In genomic region chr14:33406766-33407165, GRCh38 we compare ENCODE assay signal across 28 cellular contexts.
DNase-seq lines count a peak whose midpoint lies in the region; TF ChIP-seq lines count a peak whose summit lies in the region.
"Had no signal": no experiment of that assay in that cellular context is flagged by ENCODE, and none has a peak within 500 bp of the region (broad histone marks: within the 10 kb centered on the region; RNA-seq: fewer than 3 reads in every experiment).

No MANE protein-coding gene starts in this region.

- H2BK15ac ChIP-seq in H9 (ENCODE audit: low read depth, low read length), result no peak overlapping the region

- H3K4me1 ChIP-seq in H9 (ENCODE audit: insufficient read depth, low read length) (no peaks in the 10 kb centered on the region), vagina (no peaks in the 10 kb centered on the region)
- H3K4me1 ChIP-seq: A549 had no signal

- H2BK5ac ChIP-seq in H9 (ENCODE audit: insufficient read length, low read length), result no peak overlapping the region

- peaks cover 41% of the 10 kb centered on the region for H3K9me3 ChIP-seq in H9 (ENCODE audit: control insufficient read depth, low read depth, low read length)
- H3K9me3 ChIP-seq in vagina, result no peaks in the 10 kb centered on the region
- H3K9me3 ChIP-seq: A549 had no signal

- no peak overlapping the region for H4K91ac ChIP-seq in H9 (ENCODE audit: insufficient read length, low read depth, low read length)

- H3K23me2 ChIP-seq in H9 (ENCODE audit: insufficient read length, low read depth, low read length, poor library complexity, severe bottlenecking), result no peaks in the 10 kb centered on the region

- no CpG with 5 or more reads among the region's 2 CpGs for WGBS in H9 (ENCODE audit: extremely low coverage, insufficient read length, low lambda C conversion rate)

- no peak overlapping the region for H3K9ac ChIP-seq in H9 (ENCODE audit: extremely low read depth, insufficient read length, low read length)

- H3K14ac ChIP-seq in H9 (ENCODE audit: insufficient read depth, low read length), result no peak overlapping the region

- H4K5ac ChIP-seq in H9 (ENCODE audit: insufficient read length, low read depth, low read length), result no peak overlapping the region

- no peak overlapping the region for H3K18ac ChIP-seq in H9 (ENCODE audit: insufficient read length, low read depth, low read length)

- no peaks in the 10 kb centered on the region for H3K4me1 Mint-ChIP-seq in H9
- H3K4me1 Mint-ChIP-seq: CD4-positive, alpha-beta memory T cell; T-cell had no signal

- no peak for TF ChIP-seq POLR2A in vagina (IDR thresholded peaks at IDR 0.05)

- H3K27ac Mint-ChIP-seq in H9, result no peak overlapping the region
- H3K27ac Mint-ChIP-seq: CD4-positive, alpha-beta memory T cell; HFFc6; T-cell had no signal

- no peaks in the 10 kb centered on the region for H3K36me3 ChIP-seq in vagina

- no peak overlapping the region for H2AFZ ChIP-seq in H9 (ENCODE audit: low read length)

- intact Hi-C loops in vagina (cut with DNase I), result no loop called here

- H3K36me3 Mint-ChIP-seq in H9 (ENCODE audit: insufficient read depth in 1 of 3, low read depth in 3 of 3), result peaks cover 25 to 38% (median 26%) of the 10 kb centered on the region in 3 experiments
- H3K36me3 Mint-ChIP-seq: CD4-positive, alpha-beta memory T cell; T-cell had no signal

- H2BK20ac ChIP-seq in H9 (ENCODE audit: low read depth, low read length, poor library complexity, severe bottlenecking), result no peak overlapping the region

- no peak overlapping the region for H3K23ac ChIP-seq in H9 (ENCODE audit: insufficient read length, low read depth, low read length)

- H3K9me3 Mint-ChIP-seq in H9, result peaks cover 47 to 63% of the 10 kb centered on the region in 2 experiments

- H3K4me2 ChIP-seq in H9 (ENCODE audit: insufficient read depth, insufficient read length, low read length), result no peak overlapping the region
- H3K4me2 ChIP-seq: A549 had no signal

- H2AK5ac ChIP-seq in H9 (ENCODE audit: insufficient read length, low read length), result no peak overlapping the region

- DNase-seq in COR-L47 (lab: John Stamatoyannopoulos, UW) (peak; percentile 42), NCI-H2081 (lab: John Stamatoyannopoulos, UW) (peak; percentile 14 to 58), NCI-H69 (lab: John Stamatoyannopoulos, UW) (peak; percentile 80), choroid plexus epithelial cell (ENCODE audit: low read depth) (peak; percentile 13), H9 (no peak), vagina (ENCODE audit: extremely low spot score in 2 of 2) (no peak), T-helper 1 cell (no peak)
- no peak for DNase-seq in stimulated activated CD4-positive, alpha-beta T cell treated with anti-CD3 and anti-CD28 coated beads, Interleukin-4, amount 100 ng/mL, for 1 hour
- DNase-seq: C1 segment of cervical spinal cord; CD4-positive, alpha-beta memory T cell; DMS 273 treated with DMSO at 0.1 percent for 48 hours; DMS79; EL; GDM1; H7; HFFc6; IMR-90; KG1; MM.1S; NCI-H1417 treated with DMSO at 0.1 percent for 48 hours; NCI-H1694 treated with DMSO at 0.1 percent for 48 hours; NCI-H510A; NCI-H774; Right ventricle myocardium superior; RPMI8226; T-cell had no signal

- H3K56ac ChIP-seq in H9 (ENCODE audit: insufficient read length, low read depth, low read length), result no peak overlapping the region

- no peak overlapping the region for H3K4ac ChIP-seq in H9 (ENCODE audit: low read depth, low read length)

- no peak overlapping the region for H3K27ac ChIP-seq in H9 (ENCODE audit: insufficient read length, low read depth, low read length)
- no peak overlapping the region for H3K27ac ChIP-seq in vagina
- H3K27ac ChIP-seq: A549 had no signal

- H4K8ac ChIP-seq in H9 (replicated peaks; ENCODE audit: insufficient read length, low read depth, low read length), result no peak overlapping the region

- H4K20me1 ChIP-seq in H9 (ENCODE audit: control insufficient read depth, insufficient read depth, insufficient read length), result no peaks in the 10 kb centered on the region

- no peaks in the 10 kb centered on the region; the same call in 1 of the 2 replicates for H3K27me3 Mint-ChIP-seq in H9 (ENCODE audit: low read depth)
- H3K27me3 Mint-ChIP-seq: CD4-positive, alpha-beta memory T cell had no signal

- TF ChIP-seq CTCF in choroid plexus epithelial cell (conservative IDR thresholded peaks at IDR 0.05; ENCODE audit: low read depth, low read length), result no peak
- no peak for TF ChIP-seq CTCF in H9 (conservative IDR thresholded peaks at IDR 0.05)
- no peak for TF ChIP-seq CTCF in vagina (IDR thresholded peaks at IDR 0.05)

- H3K79me2 ChIP-seq in H9 (ENCODE audit: insufficient read depth, low read length), result no peaks in the 10 kb centered on the region

- H3K27me3 ChIP-seq in H9 (ENCODE audit: insufficient read depth, low read length), result no peaks in the 10 kb centered on the region
- H3K27me3 ChIP-seq in vagina, result no peaks in the 10 kb centered on the region

- H2BK12ac ChIP-seq in H9 (ENCODE audit: insufficient read length, low read depth, low read length), result no peak overlapping the region

- no peak overlapping the region for H3K4me3 ChIP-seq in choroid plexus epithelial cell (ENCODE audit: low read depth, low read length)
- no peak overlapping the region for H3K4me3 ChIP-seq in vagina
- H3K4me3 ChIP-seq: A549, GM12878 had no signal

- H3T11ph ChIP-seq in H9 (ENCODE audit: low read length), result no peak overlapping the region

- no peak overlapping the region for H2BK120ac ChIP-seq in H9 (ENCODE audit: low read depth, low read length, poor library complexity, severe bottlenecking)

- H3K4me3 Mint-ChIP-seq in H9, result no peak overlapping the region
- H3K4me3 Mint-ChIP-seq: CD4-positive, alpha-beta memory T cell; HFFc6; T-cell had no signal

- H3K79me1 ChIP-seq in H9 (ENCODE audit: insufficient read depth, low read depth, low read length, poor library complexity, severe bottlenecking), result no peaks in the 10 kb centered on the region

Comparison
In these comparisons a context has a peak if more than half of its experiments do, and no peak if none do; other contexts are left out.
1. DNase-seq: peak in COR-L47 (single experiment), NCI-H2081 (2 of 2), NCI-H69 (single experiment) and choroid plexus epithelial cell (single experiment); none in H9 (single experiment), stimulated activated CD4-positive, alpha-beta T cell treated with anti-CD3 and anti-CD28 coated beads, Interleukin-4, amount 100 ng/mL, for 1 hour (single experiment), vagina (0 of 2) and T-helper 1 cell (0 of 5).